8 cellular contexts compared by ENCODE assay signal in genomic region chr6:137927777-137928218, GRCh38.
DNase-seq lines count a peak whose midpoint lies in the region; ATAC-seq and FAIRE-seq lines count a peak whose summit lies in the region.

No MANE protein-coding gene starts in this region.

- no peak for FAIRE-seq in RCC 7860 (lab: Jason Lieb, UNC)

- in situ Hi-C loops in G401 (cut with HindIII; ENCODE audit: low sequenced_read_pairs): no loop called here

- peak; percentile 48 for DNase-seq in RCC 7860 (ENCODE audit: low spot score)
- DNase-seq in activated gamma-delta T cell (lab: John Stamatoyannopoulos, UW): peak; percentile 56
- DNase-seq in sciatic nerve (ENCODE audit: low spot score): no peak
- no peak for DNase-seq in G401 (ENCODE audit: low spot score)
- no peak for DNase-seq in NCI-H1092 treated with DMSO at 0.1 percent for 48 hours (lab: John Stamatoyannopoulos, UW)
- no peak for DNase-seq in mucosa of gallbladder (ENCODE audit: low spot score)

- intact Hi-C loops in sciatic nerve (cut with DNase I): no loop called here

- ATAC-seq in GM18873 (IDR thresholded peaks at IDR 0.05; ENCODE audit: low FRiP score, unreplicated experiment) (peak; percentile 94), HG02938 (IDR thresholded peaks at IDR 0.05; ENCODE audit: unreplicated experiment) (peak; percentile 85), sciatic nerve (peak; percentile 47)

Comparison
In these comparisons a context has a peak if more than half of its experiments do, and no peak if none do; other contexts are left out.
1. DNase-seq: peak in RCC 7860 (single experiment) and activated gamma-delta T cell (single experiment); none in sciatic nerve (single experiment), G401 (single experiment), NCI-H1092 treated with DMSO at 0.1 percent for 48 hours (single experiment) and mucosa of gallbladder (single experiment).
2. Peak in every context shown above with its lines, with median percentiles within 50 percentile points of each other: ATAC-seq.